Comparison of ENCODE assay signal across 8 cellular contexts in the genomic region with DNA sequence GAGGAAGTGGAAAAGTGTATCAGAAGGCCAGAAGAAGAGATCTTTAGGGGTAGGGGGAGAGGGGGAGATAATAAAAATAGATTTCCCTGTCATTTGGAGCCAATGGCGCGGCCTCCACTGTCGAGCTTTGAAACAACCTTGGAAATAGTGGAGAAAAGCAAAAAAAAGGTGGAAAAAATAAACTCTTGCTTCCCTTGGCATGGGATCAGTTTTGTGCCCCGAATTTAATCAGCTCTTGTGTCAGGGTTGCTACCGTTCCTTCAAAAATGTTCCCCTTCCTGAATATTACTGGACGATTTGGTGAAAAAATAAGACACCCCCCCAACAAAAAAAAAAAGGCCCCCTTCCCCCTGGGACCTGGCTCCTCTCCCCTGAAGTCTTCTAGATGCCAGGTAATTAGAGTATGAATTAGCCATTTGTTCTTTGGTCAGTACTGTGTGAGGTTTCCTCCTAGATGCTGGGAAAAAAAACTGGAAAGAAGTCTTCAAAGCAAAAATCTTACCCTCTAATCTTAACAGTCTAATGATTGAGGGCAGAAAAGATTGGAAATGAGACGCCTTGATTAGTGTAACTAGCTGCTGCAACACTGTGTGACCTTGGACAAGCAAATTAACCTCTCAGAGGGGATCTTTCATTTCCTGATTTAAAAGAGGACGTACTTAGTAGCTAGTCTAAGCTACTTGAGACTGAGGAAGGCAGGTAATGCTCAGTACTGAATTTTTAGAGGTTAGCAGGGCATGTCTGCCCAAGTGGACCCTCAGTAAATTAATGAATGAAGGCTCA. TPM values are rescaled to one million over a fixed set of nuclear protein-coding genes. Genes with fewer than 3 reads are reported as not detected.
A peak's percentile ranks its signal among the peaks of the same experiment; 100 is the strongest.
DNase-seq lines count a peak whose midpoint lies in the region; ATAC-seq, FAIRE-seq and TF ChIP-seq lines count a peak whose summit lies in the region.

No MANE protein-coding gene starts in this region.

- H3K79me2 ChIP-seq in keratinocyte (ENCODE audit: control insufficient read depth, insufficient read depth, low read length), result peaks cover 43% of the 10 kb centered on the region

- H4K20me1 ChIP-seq in BLaER1, result peaks cover 35% of the 10 kb centered on the region
- peaks cover 24% of the 10 kb centered on the region for H4K20me1 ChIP-seq in keratinocyte (ENCODE audit: control insufficient read depth, extremely low read depth, insufficient read depth, low read length)

- TF ChIP-seq CTCF in keratinocyte (optimal IDR thresholded peaks at IDR 0.05 in 1 of 3, IDR thresholded peaks at IDR 0.05 in 1 of 3, conservative IDR thresholded peaks at IDR 0.05 in 1 of 3; ENCODE audit: extremely low read depth in 1 of 3, insufficient read depth in 2 of 3, low read length in 3 of 3) (no peak), omental fat pad (IDR thresholded peaks at IDR 0.05) (no peak)

- no peaks in the 10 kb centered on the region for H3K27me3 ChIP-seq in BLaER1
- no peaks in the 10 kb centered on the region for H3K27me3 ChIP-seq in keratinocyte (ENCODE audit: control insufficient read depth, extremely low read depth, insufficient read depth, low read length)
- H3K27me3 ChIP-seq in stomach smooth muscle (ENCODE audit: control insufficient read depth in 1 of 2, insufficient read depth in 2 of 2, low read length in 2 of 2), result no peaks in the 10 kb centered on the region

- dilution Hi-C loops in keratinocyte (cut with MboI; ENCODE audit: extremely low pct_ligation_motif_present, low sequenced_read_pairs), result no loop called here

- peak; percentile 39 for ATAC-seq in GM21723 (IDR thresholded peaks at IDR 0.05; ENCODE audit: unreplicated experiment)
- ATAC-seq in GM18868 (IDR thresholded peaks at IDR 0.05; ENCODE audit: unreplicated experiment), result no peak
- ATAC-seq in omental fat pad (ENCODE audit: low FRiP score), result no peak

- H3K27ac ChIP-seq in BLaER1 (peak overlapping the region; percentile 100), keratinocyte (ENCODE audit: control insufficient read depth, insufficient read depth, low read length) (peak overlapping the region; percentile 98), stomach smooth muscle (ENCODE audit: low read length) (peak overlapping the region; percentile 100)

- H3K4me2 ChIP-seq in BLaER1 (peak overlapping the region; percentile 91), keratinocyte (ENCODE audit: control insufficient read depth, extremely low read depth, insufficient read depth, low read depth, low read length) (peak overlapping the region; percentile 95)

- no peak overlapping the region for H2AFZ ChIP-seq in keratinocyte (ENCODE audit: control insufficient read depth, low read length)

- peaks cover 6% of the 10 kb centered on the region for H3K9me1 ChIP-seq in keratinocyte (ENCODE audit: control insufficient read depth, extremely low read depth, insufficient read depth, low read length)

- peaks cover 42% of the 10 kb centered on the region for H3K4me1 ChIP-seq in BLaER1
- peaks cover 39% of the 10 kb centered on the region for H3K4me1 ChIP-seq in keratinocyte (ENCODE audit: control insufficient read depth, extremely low read depth, insufficient read depth, low read length)
- peaks cover 23% of the 10 kb centered on the region for H3K4me1 ChIP-seq in stomach smooth muscle (ENCODE audit: control insufficient read depth, insufficient read depth, low read length)

- DNase-seq in NOMO-1 (lab: John Stamatoyannopoulos, UW; ENCODE audit: unreplicated experiment in 2 of 2) (peak; percentile 29 to 89), astrocyte of the hippocampus (ENCODE audit: low read depth, low spot score) (peak; percentile 26), keratinocyte (ENCODE audit: low read depth, low spot score) (no peak), omental fat pad (ENCODE audit: low spot score) (no peak)

- peak overlapping the region; percentile 77 for H3K4me3 ChIP-seq in BLaER1
- peak overlapping the region; percentile 72 to 87 (median 85) for H3K4me3 ChIP-seq in keratinocyte (ENCODE audit: control insufficient read depth in 2 of 3, extremely low read depth in 1 of 3, insufficient read depth in 2 of 3, low read depth in 1 of 3, low read length in 3 of 3)
- peak overlapping the region; percentile 71 to 93 for H3K4me3 ChIP-seq in stomach smooth muscle (ENCODE audit: low read length in 2 of 2)

- H3K36me3 ChIP-seq in BLaER1 (peaks cover 27% of the 10 kb centered on the region), keratinocyte (ENCODE audit: control insufficient read depth in 2 of 2, extremely low read depth in 1 of 2, insufficient read depth in 2 of 2, low read length in 2 of 2) (peaks cover 4 to 24% of the 10 kb centered on the region in 2 experiments), stomach smooth muscle (ENCODE audit: control insufficient read depth in 2 of 2, insufficient read depth in 2 of 2, low read length in 2 of 2) (peaks cover 17 to 23% of the 10 kb centered on the region in 2 donors)

- peak overlapping the region; percentile 99 for H3K9ac ChIP-seq in BLaER1
- peak overlapping the region; percentile 99 for H3K9ac ChIP-seq in keratinocyte (ENCODE audit: control insufficient read depth, extremely low read depth, insufficient read depth, low read length)
- H3K9ac ChIP-seq in stomach smooth muscle (ENCODE audit: low read length in 2 of 2), result peak overlapping the region; percentile 98 to 100

- FAIRE-seq in keratinocyte (lab: Jason Lieb, UNC), result no peak

- H3K9me3 ChIP-seq in BLaER1 (no peaks in the 10 kb centered on the region), keratinocyte (ENCODE audit: control insufficient read depth, low read depth, low read length) (no peaks in the 10 kb centered on the region), stomach smooth muscle (ENCODE audit: control insufficient read depth in 2 of 2, low read length in 2 of 2) (no peaks in the 10 kb centered on the region)

RNA-seq across cellular contexts. Expression of a gene that starts 0.9 kb away (rescaled TPM):
- 37.4 to 146 TPM (median 139 TPM) in 3 replicates for polyA plus RNA-seq in keratinocyte
- polyA plus RNA-seq in keratinocyte (2011; ENCODE audit: low read depth), result 675 TPM
- 31.9 and 57.7 TPM in 2 replicates for polyA plus RNA-seq in keratinocyte (2011; cell fraction: cytosol; rRNA removed)
- polyA plus RNA-seq in keratinocyte (2011; cell fraction: nucleus; rRNA removed), result 278 and 326 TPM in 2 replicates
- 116 and 255 TPM in 2 replicates for polyA plus RNA-seq in keratinocyte (2012; ENCODE audit: low replicate concordance)
- polyA minus RNA-seq in keratinocyte, result 55.9 to 170 TPM (median 84.2 TPM) in 3 replicates
- 38.6 TPM for polyA minus RNA-seq in keratinocyte (2011; cell fraction: cytosol; rRNA and poly(A)+ RNA removed)
- 128 and 215 TPM in 2 replicates for polyA minus RNA-seq in keratinocyte (2011; cell fraction: nucleus; rRNA and poly(A)+ RNA removed)
- 100 to 1,000 TPM; 231 to 462 (median 427) TPM for total RNA-seq in omental fat pad

RNA-seq across cellular contexts. Expression of a gene that starts 28.9 kb away (rescaled TPM):
- 23.2 to 31.9 TPM (median 27.6 TPM) in 3 replicates for polyA plus RNA-seq in keratinocyte
- polyA plus RNA-seq in keratinocyte (2011; ENCODE audit: low read depth), result 12.7 TPM
- polyA plus RNA-seq in keratinocyte (2011; cell fraction: cytosol; rRNA removed), result 24.3 and 33.4 TPM in 2 replicates
- polyA plus RNA-seq in keratinocyte (2011; cell fraction: nucleus; rRNA removed), result 31.5 and 35.0 TPM in 2 replicates
- polyA plus RNA-seq in keratinocyte (2012; ENCODE audit: low replicate concordance), result 22.6 and 28.9 TPM in 2 replicates
- polyA minus RNA-seq in keratinocyte, result 28.6 to 47.9 TPM (median 43.4 TPM) in 3 replicates
- polyA minus RNA-seq in keratinocyte (2011; cell fraction: cytosol; rRNA and poly(A)+ RNA removed), result 12.9 TPM
- 21.7 and 45.1 TPM in 2 replicates for polyA minus RNA-seq in keratinocyte (2011; cell fraction: nucleus; rRNA and poly(A)+ RNA removed)
- 10 to 100 TPM; 51.0 to 71.7 (median 54.8) TPM for total RNA-seq in omental fat pad

RNA-seq across cellular contexts. Expression of a gene that starts 43.7 kb away (rescaled TPM):
- polyA plus RNA-seq in keratinocyte, result 195 to 348 TPM (median 302 TPM) in 3 replicates
- polyA plus RNA-seq in keratinocyte (2011; ENCODE audit: low read depth), result 51.5 TPM
- polyA plus RNA-seq in keratinocyte (2011; cell fraction: cytosol; rRNA removed), result 199 and 547 TPM in 2 replicates
- 135 and 162 TPM in 2 replicates for polyA plus RNA-seq in keratinocyte (2011; cell fraction: nucleus; rRNA removed)
- 374 and 403 TPM in 2 replicates for polyA plus RNA-seq in keratinocyte (2012; ENCODE audit: low replicate concordance)
- polyA minus RNA-seq in keratinocyte, result 26.7 to 84.6 TPM (median 43.0 TPM) in 3 replicates
- polyA minus RNA-seq in keratinocyte (2011; cell fraction: cytosol; rRNA and poly(A)+ RNA removed), result 147 TPM
- polyA minus RNA-seq in keratinocyte (2011; cell fraction: nucleus; rRNA and poly(A)+ RNA removed), result 25.5 and 29.6 TPM in 2 replicates
- 100 to 1,000 TPM; 160 to 364 (median 237) TPM for total RNA-seq in omental fat pad

RNA-seq across cellular contexts. Expression of a gene that starts 43.8 kb away (rescaled TPM):
- polyA plus RNA-seq in keratinocyte, result 38.9 to 42.4 TPM (median 39.6 TPM) in 3 replicates
- 5.7 TPM for polyA plus RNA-seq in keratinocyte (2011; ENCODE audit: low read depth)
- 44.6 and 44.8 TPM in 2 replicates for polyA plus RNA-seq in keratinocyte (2011; cell fraction: cytosol; rRNA removed)
- 46.2 and 61.7 TPM in 2 replicates for polyA plus RNA-seq in keratinocyte (2011; cell fraction: nucleus; rRNA removed)
- 19.7 and 25.5 TPM in 2 replicates for polyA plus RNA-seq in keratinocyte (2012; ENCODE audit: low replicate concordance)
- polyA minus RNA-seq in keratinocyte, result 16.9 to 29.3 TPM (median 27.4 TPM) in 3 replicates
- 17.6 TPM for polyA minus RNA-seq in keratinocyte (2011; cell fraction: cytosol; rRNA and poly(A)+ RNA removed)
- 17.2 and 25.4 TPM in 2 replicates for polyA minus RNA-seq in keratinocyte (2011; cell fraction: nucleus; rRNA and poly(A)+ RNA removed)
- total RNA-seq in omental fat pad, result 10 to 100 TPM; 16.1 to 32.1 (median 26.6) TPM

Comparison
In these comparisons a context has a peak if more than half of its experiments do, and no peak if none do; other contexts are left out.
1. DNase-seq: peak in NOMO-1 (2 of 2) and astrocyte of the hippocampus (single experiment); none in keratinocyte (single experiment) and omental fat pad (single experiment).
2. Peak in every context shown above with its lines, with median percentiles within 50 percentile points of each other: H3K27ac ChIP-seq, H3K4me3 ChIP-seq and H3K9ac ChIP-seq.